ENCODE assay signal across 11 cellular contexts in the genomic region with DNA sequence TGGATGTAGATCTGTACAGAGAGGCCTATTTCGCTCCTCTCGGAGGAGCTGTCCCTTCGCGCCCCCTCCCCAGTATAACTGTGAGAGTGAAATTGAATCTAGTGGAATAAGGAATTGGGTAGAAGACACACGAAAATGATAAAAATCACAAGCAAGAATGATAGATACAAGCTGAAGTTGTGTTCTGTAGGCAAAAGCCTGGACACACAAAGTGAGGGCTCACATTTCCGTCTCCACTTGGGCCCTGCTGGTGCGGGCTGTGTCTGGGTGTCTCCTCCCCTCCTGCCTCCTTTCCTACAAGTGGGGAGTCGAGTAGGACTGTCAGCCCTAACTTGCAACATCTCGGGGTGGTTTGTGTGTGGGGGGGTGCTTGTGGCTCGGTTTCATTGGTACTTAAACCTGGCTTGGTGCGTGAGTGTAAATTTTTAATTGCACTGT. TPM values are rescaled to one million over a fixed set of nuclear protein-coding genes. Genes with fewer than 3 reads are reported as not detected.
DNase-seq lines count a peak whose midpoint lies in the region; ATAC-seq lines count a peak whose summit lies in the region.
"Had no signal": no experiment of that assay in that cellular context is flagged by ENCODE, and none has a peak within 500 bp of the region (broad histone marks: within the 10 kb centered on the region; RNA-seq: fewer than 3 reads in every experiment).

No MANE protein-coding gene starts in this region.

- H3K36me3 Mint-ChIP-seq in activated T-cell treated with anti-CD3 and anti-CD28 coated beads, Interleukin-2, amount 50 U/mL, for 24 hours (ENCODE audit: low read depth) = no peaks in the 10 kb centered on the region
- no peaks in the 10 kb centered on the region for H3K36me3 Mint-ChIP-seq in activated T-cell treated with anti-CD3 and anti-CD28 coated beads, Interleukin-2, amount 50 U/mL, for 4 hours (ENCODE audit: insufficient read depth)
- H3K36me3 Mint-ChIP-seq in effector memory CD8-positive, alpha-beta T cell (ENCODE audit: insufficient read depth) = peaks cover 66% of the 10 kb centered on the region

- peaks cover 98% of the 10 kb centered on the region for H3K27me3 ChIP-seq in HUES6 (ENCODE audit: control insufficient read depth, insufficient read depth, low read length)

- ATAC-seq in activated T-cell treated with anti-CD3 and anti-CD28 coated beads, Interleukin-2, amount 50 U/mL, for 4 hours = no peak
- ATAC-seq in effector memory CD8-positive, alpha-beta T cell (replicated peaks) = no peak

- peak overlapping the region; percentile 55 for H3K4me3 Mint-ChIP-seq in activated T-cell treated with anti-CD3 and anti-CD28 coated beads, Interleukin-2, amount 50 U/mL, for 24 hours
- no peak overlapping the region for H3K4me3 Mint-ChIP-seq in activated T-cell treated with anti-CD3 and anti-CD28 coated beads, Interleukin-2, amount 50 U/mL, for 4 hours
- peak overlapping the region; percentile 38 to 64 for H3K4me3 Mint-ChIP-seq in effector memory CD8-positive, alpha-beta T cell

- DNase-seq in activated T-cell treated with anti-CD3 and anti-CD28 coated beads, Interleukin-2, amount 50 U/mL, for 24 hours = no peak
- DNase-seq in activated T-cell treated with anti-CD3 and anti-CD28 coated beads, Interleukin-2, amount 50 U/mL, for 4 hours = no peak
- DNase-seq in effector memory CD8-positive, alpha-beta T cell = no peak
- peak; percentile 65 for DNase-seq in retina
- DNase-seq in medulla oblongata (ENCODE audit: extremely low spot score) = no peak
- DNase-seq in GF-D8 (lab: John Stamatoyannopoulos, UW) = no peak
- no peak for DNase-seq in activated effector memory CD4-positive, alpha-beta T cell treated with anti-CD3 and anti-CD28 coated beads, Interleukin-2, amount 50 U/mL, for 16 hours
- DNase-seq: effector CD8-positive, alpha-beta T cell; NCI-H1930; stimulated activated CD4-positive, alpha-beta T cell treated with anti-CD3 and anti-CD28 coated beads, Interleukin-12 subunit alpha, Interleukin-12 subunit beta, amount 100 ng/mL, for 4 hours had no signal

- no peak overlapping the region for H3K27ac ChIP-seq in HUES6 (ENCODE audit: low read depth, low read length)

- H3K27me3 Mint-ChIP-seq in activated T-cell treated with anti-CD3 and anti-CD28 coated beads, Interleukin-2, amount 50 U/mL, for 24 hours = peaks cover 89% of the 10 kb centered on the region
- peaks cover 80% of the 10 kb centered on the region for H3K27me3 Mint-ChIP-seq in activated T-cell treated with anti-CD3 and anti-CD28 coated beads, Interleukin-2, amount 50 U/mL, for 4 hours (ENCODE audit: low read depth)
- H3K27me3 Mint-ChIP-seq in effector memory CD8-positive, alpha-beta T cell = peaks cover 73 to 81% of the 10 kb centered on the region in 2 donors

- H3K9me3 Mint-ChIP-seq in activated T-cell treated with anti-CD3 and anti-CD28 coated beads, Interleukin-2, amount 50 U/mL, for 24 hours = no peaks in the 10 kb centered on the region
- no peaks in the 10 kb centered on the region for H3K9me3 Mint-ChIP-seq in activated T-cell treated with anti-CD3 and anti-CD28 coated beads, Interleukin-2, amount 50 U/mL, for 4 hours
- H3K9me3 Mint-ChIP-seq in effector memory CD8-positive, alpha-beta T cell = no peaks in the 10 kb centered on the region

- H3K9me3 ChIP-seq in HUES6 (ENCODE audit: control insufficient read depth, insufficient read depth, low read depth, low read length) = no peaks in the 10 kb centered on the region

- H3K4me3 ChIP-seq in HUES6 (ENCODE audit: low read depth, low read length) = peak overlapping the region; percentile 46; the same call in 1 of the 2 replicates

- H3K9ac ChIP-seq in HUES6 (ENCODE audit: low read length) = no peak overlapping the region

- H3K4me1 Mint-ChIP-seq in activated T-cell treated with anti-CD3 and anti-CD28 coated beads, Interleukin-2, amount 50 U/mL, for 24 hours (ENCODE audit: low read depth) = peaks cover 40% of the 10 kb centered on the region
- H3K4me1 Mint-ChIP-seq in activated T-cell treated with anti-CD3 and anti-CD28 coated beads, Interleukin-2, amount 50 U/mL, for 4 hours (ENCODE audit: low read depth) = peaks cover 32% of the 10 kb centered on the region
- H3K4me1 Mint-ChIP-seq in effector memory CD8-positive, alpha-beta T cell (ENCODE audit: low read depth in 2 of 2) = peaks cover 24 to 26% of the 10 kb centered on the region in 2 donors

- H3K36me3 ChIP-seq in HUES6 (ENCODE audit: control insufficient read depth, insufficient read depth, low read length) = no peaks in the 10 kb centered on the region

- H3K4me1 ChIP-seq in HUES6 (ENCODE audit: control insufficient read depth, insufficient read depth, low read length) = peaks cover 49% of the 10 kb centered on the region

- peak overlapping the region; percentile 30 for H3K27ac Mint-ChIP-seq in activated T-cell treated with anti-CD3 and anti-CD28 coated beads, Interleukin-2, amount 50 U/mL, for 24 hours
- H3K27ac Mint-ChIP-seq in effector memory CD8-positive, alpha-beta T cell = peak overlapping the region in 1 of 2 donors; percentile 82

RNA-seq across cellular contexts. Expression of a gene that starts 0.5 kb away (rescaled TPM):
- not detected for total RNA-seq in activated T-cell treated with anti-CD3 and anti-CD28 coated beads, Interleukin-2, amount 50 U/mL, for 4 hours
